8 cellular contexts compared by ENCODE assay signal in genomic region chr2:121529439-121530209, GRCh38. TPM values are rescaled to one million over a fixed set of nuclear protein-coding genes. Genes with fewer than 3 reads are reported as not detected.
A peak's percentile ranks its signal among the peaks of the same experiment; 100 is the strongest.
DNase-seq lines count a peak whose midpoint lies in the region; ATAC-seq and TF ChIP-seq lines count a peak whose summit lies in the region.

No MANE protein-coding gene starts in this region.

- H3K27ac Mint-ChIP-seq in stimulated activated naive CD8-positive, alpha-beta T cell treated with anti-CD3 and anti-CD28 coated beads, Interleukin-15, amount 100 ng/mL, for 72 hours = peak overlapping the region; percentile 99

- peak overlapping the region; percentile 92 to 94 for H3K4me3 Mint-ChIP-seq in stimulated activated naive CD8-positive, alpha-beta T cell treated with anti-CD3 and anti-CD28 coated beads, Interleukin-15, amount 100 ng/mL, for 72 hours

- H3K36me3 ChIP-seq in HUES48 (ENCODE audit: control insufficient read depth, insufficient read depth, low read length) = peaks cover 26% of the 10 kb centered on the region
- no peaks in the 10 kb centered on the region for H3K36me3 ChIP-seq in colonic mucosa

- in situ Hi-C loops in Caki2 (cut with HindIII; ENCODE audit: low pct_unique_long_range_greater_than_20kb, low sequenced_read_pairs) = loop anchor here (10.0 kb wide), 1 partner anchor 195 kb away; no protein-coding TSS in a partner anchor

- H3K9me3 Mint-ChIP-seq in stimulated activated naive CD8-positive, alpha-beta T cell treated with anti-CD3 and anti-CD28 coated beads, Interleukin-15, amount 100 ng/mL, for 72 hours = no peaks in the 10 kb centered on the region

- H3K27me3 Mint-ChIP-seq in stimulated activated naive CD8-positive, alpha-beta T cell treated with anti-CD3 and anti-CD28 coated beads, Interleukin-15, amount 100 ng/mL, for 72 hours = no peaks in the 10 kb centered on the region

- peak overlapping the region; percentile 97 for H3K9ac ChIP-seq in HUES48 (ENCODE audit: low read depth, low read length)
- peak overlapping the region; percentile 80 to 82 for H3K9ac ChIP-seq in colonic mucosa (ENCODE audit: low read depth in 2 of 2, low read length in 2 of 2)

- H3K4me3 ChIP-seq in HUES48 (ENCODE audit: low read depth, low read length) (peak overlapping the region; percentile 92), colonic mucosa (peak overlapping the region; percentile 76)

- H3K4me1 ChIP-seq in HUES48 (ENCODE audit: control insufficient read depth, insufficient read depth, low read length) = peaks cover 27% of the 10 kb centered on the region
- no peaks in the 10 kb centered on the region for H3K4me1 ChIP-seq in colonic mucosa

- H3K27ac ChIP-seq in HUES48 (ENCODE audit: low read depth, low read length) (peak overlapping the region; percentile 99), colonic mucosa (peak overlapping the region; percentile 95)

- DNase-seq in Caki2 (ENCODE audit: low read depth) = peak; percentile 6
- DNase-seq in SK-N-DZ (ENCODE audit: low spot score) = peak; percentile 72
- peak; percentile 66 for DNase-seq in colonic mucosa
- peak; percentile 63 to 64 for DNase-seq in left colon
- no peak for DNase-seq in stimulated activated naive CD8-positive, alpha-beta T cell treated with anti-CD3 and anti-CD28 coated beads, Interleukin-15, amount 100 ng/mL, for 72 hours
- no peak for DNase-seq in activated CD4-positive, alpha-beta T cell treated with anti-CD3 and anti-CD28 coated beads, Interleukin-2, amount 50 U/mL, for 4 hours

- H3K27me3 ChIP-seq in HUES48 (ENCODE audit: control insufficient read depth, insufficient read depth, low read length) (no peaks in the 10 kb centered on the region), colonic mucosa (no peaks in the 10 kb centered on the region)

- intact Hi-C loops in colonic mucosa (cut with DNase I) (loop anchor here (5.0 kb wide), 3 partner anchors 118 to 208 kb away; partner anchors contain the start of genes CLASP1 and NIFK), left colon (cut with DNase I, micrococcal nuclease) (loop anchor here in 1 of 2 donors (10.0 kb wide), 2 partner anchors 115 to 185 kb away; partner anchors contain the start of gene CLASP1)

- TF ChIP-seq CTCF in colonic mucosa (IDR thresholded peaks at IDR 0.05) = no peak

- H3K4me1 Mint-ChIP-seq in stimulated activated naive CD8-positive, alpha-beta T cell treated with anti-CD3 and anti-CD28 coated beads, Interleukin-15, amount 100 ng/mL, for 72 hours = peaks cover 73% of the 10 kb centered on the region

- peak; percentile 4 for ATAC-seq in GM19455 (IDR thresholded peaks at IDR 0.05; ENCODE audit: unreplicated experiment)
- peak; percentile 30 for ATAC-seq in left colon
- peak; percentile 4 for ATAC-seq in stimulated activated naive CD8-positive, alpha-beta T cell treated with anti-CD3 and anti-CD28 coated beads, Interleukin-15, amount 100 ng/mL, for 72 hours

- no peaks in the 10 kb centered on the region for H3K9me3 ChIP-seq in HUES48 (ENCODE audit: control insufficient read depth, insufficient read depth, low read length)
- no peaks in the 10 kb centered on the region for H3K9me3 ChIP-seq in colonic mucosa

RNA-seq across cellular contexts. Expression of gene RNU4ATAC, which starts 1.1 kb away (rescaled TPM):
- not detected in 2 replicates for total RNA-seq in Caki2 (2014; rRNA removed; shearing (Covaris generic); ENCODE audit: low replicate concordance)
- not detected in 2 replicates for polyA plus RNA-seq in SK-N-DZ (2014; cell fraction: cytosol; rRNA removed)
- polyA plus RNA-seq in SK-N-DZ (2014; cell fraction: nucleus; rRNA removed) = not detected in 2 replicates
- total RNA-seq in colonic mucosa (not detected), left colon (not detected)

Comparison
In these comparisons a context has a peak if more than half of its experiments do, and no peak if none do; other contexts are left out.
1. DNase-seq: peak in Caki2 (single experiment), SK-N-DZ (single experiment), colonic mucosa (single experiment) and left colon (2 of 2); none in stimulated activated naive CD8-positive, alpha-beta T cell treated with anti-CD3 and anti-CD28 coated beads, Interleukin-15, amount 100 ng/mL, for 72 hours (0 of 2) and activated CD4-positive, alpha-beta T cell treated with anti-CD3 and anti-CD28 coated beads, Interleukin-2, amount 50 U/mL, for 4 hours (0 of 2).
2. Peak in every context shown above with its lines, with median percentiles within 50 percentile points of each other: ATAC-seq.